1 cellular context compared by ENCODE assay signal in the genomic region with DNA sequence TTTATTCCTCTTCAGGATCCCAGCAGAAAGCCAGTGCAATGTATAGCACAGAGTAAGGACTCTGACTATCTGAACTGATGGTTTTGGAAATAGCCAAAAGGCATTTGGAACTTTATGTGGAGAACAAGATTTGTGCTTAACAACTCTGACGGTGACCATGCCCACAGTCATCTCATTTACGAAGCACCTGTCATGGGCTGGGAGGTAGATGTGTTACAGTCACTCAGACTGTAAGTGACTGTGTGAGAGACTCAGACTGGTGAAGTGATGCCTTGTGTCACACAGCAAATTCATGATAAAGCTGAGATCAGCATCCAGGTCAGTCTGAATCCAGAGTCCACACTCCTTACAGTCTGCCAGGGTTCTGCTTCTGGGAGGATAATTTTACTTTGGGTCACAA.
TF ChIP-seq lines count a peak whose summit lies in the region.

No MANE protein-coding gene starts in this region.

TF ChIP-seq in HepG2, 621 proteins besides CTCF, POLR2A, EP300 and RAD21:
- TF ChIP-seq MAFF (IDR thresholded peaks at IDR 0.05; ENCODE audit: low read depth, low read length) (0 out of 2 replicates have a peak, but pooled peaks have one; percentile 3), MAFK (conservative IDR thresholded peaks at IDR 0.05 in 1 of 2, IDR thresholded peaks at IDR 0.05 in 1 of 2; ENCODE audit: low read length in 2 of 2) (peak; percentile 11 to 44; a peak in 1 of 4 replicates), NFIB (CRISPR knock-in tag; IDR thresholded peaks at IDR 0.05; ENCODE audit: borderline replicate concordance) (no peak)
TF ChIP-seq in HepG2: peak in this region for 2.
